ENCODE assay signal across 1 cellular context in the genomic region with DNA sequence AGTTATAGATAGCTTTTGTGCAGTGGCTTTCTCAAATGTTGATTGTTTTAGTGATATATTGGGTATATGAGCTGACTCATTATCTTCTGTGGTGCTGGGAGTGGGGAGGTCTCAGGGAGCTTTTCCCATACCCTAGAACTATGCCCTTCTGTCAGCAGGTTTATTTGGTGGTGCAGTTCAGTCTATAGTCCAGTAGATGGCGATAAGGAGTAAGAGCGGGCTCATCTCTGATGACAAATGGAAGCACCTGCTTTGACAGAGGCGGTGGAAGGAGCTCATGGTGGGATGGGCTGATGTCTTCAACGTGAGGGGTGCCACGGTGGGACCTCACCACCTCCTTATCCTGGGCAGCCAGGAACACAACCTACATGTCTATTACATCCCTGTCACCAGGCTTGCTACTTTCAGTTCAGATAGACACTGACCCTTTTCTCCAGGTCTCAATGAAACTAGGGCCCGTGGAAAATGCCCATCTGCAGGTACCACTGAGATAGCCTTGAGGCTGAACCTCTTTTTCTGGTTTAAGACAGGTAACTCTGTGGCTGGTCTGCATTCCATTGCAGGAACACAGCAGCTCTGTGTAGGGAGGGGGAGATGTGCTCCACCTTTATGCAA.
TF ChIP-seq lines count a peak whose summit lies in the region.

No MANE protein-coding gene starts in this region.

TF ChIP-seq in endothelial cell of umbilical vein, 7 proteins besides CTCF, POLR2A, EP300 and RAD21 (continued from another document):
- TF ChIP-seq, protein P1, sequence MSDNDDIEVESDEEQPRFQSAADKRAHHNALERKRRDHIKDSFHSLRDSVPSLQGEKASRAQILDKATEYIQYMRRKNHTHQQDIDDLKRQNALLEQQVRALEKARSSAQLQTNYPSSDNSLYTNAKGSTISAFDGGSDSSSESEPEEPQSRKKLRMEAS (IDR thresholded peaks at IDR 0.05; ENCODE audit: insufficient read depth, insufficient read length) = no peak
